Comparison of ENCODE assay signal across 1 cellular context in genomic region chr3:172106989-172107388, GRCh38.
TF ChIP-seq lines count a peak whose summit lies in the region.

No MANE protein-coding gene starts in this region.

TF ChIP-seq in GM12878, 131 proteins besides CTCF, POLR2A, EP300 and RAD21 (continued from another document and continues in another):
- TF ChIP-seq NKRF (conservative IDR thresholded peaks at IDR 0.05) = no peak
- TF ChIP-seq SKIL (IDR thresholded peaks at IDR 0.05; ENCODE audit: low read depth, poor library complexity, severe bottlenecking) = no peak
- peak; percentile 26 for TF ChIP-seq MEF2B (IDR thresholded peaks at IDR 0.05; ENCODE audit: partially characterized antibody, poor library complexity, severe bottlenecking)
- no peak for TF ChIP-seq HDAC6 (IDR thresholded peaks at IDR 0.05; ENCODE audit: unreplicated experiment)
- no peak for TF ChIP-seq ESRRA (IDR thresholded peaks at IDR 0.05; ENCODE audit: low read length)
- no peak for TF ChIP-seq YY1 (IDR thresholded peaks at IDR 0.05; ENCODE audit: low read depth, low read length)
- no peak; the same call in 1 of the 2 replicates for TF ChIP-seq ZBTB40 (IDR thresholded peaks at IDR 0.05; ENCODE audit: borderline replicate concordance)
- TF ChIP-seq PAX5 (IDR thresholded peaks at IDR 0.05; ENCODE audit: borderline replicate concordance, low read depth, low read length) = peak; percentile 88
- TF ChIP-seq ZNF622 (IDR thresholded peaks at IDR 0.05) = no peak
- TF ChIP-seq CUX1 (IDR thresholded peaks at IDR 0.05; ENCODE audit: insufficient replicate concordance, low read depth, low read length) = no peak
- TF ChIP-seq NR2C1 (IDR thresholded peaks at IDR 0.05) = no peak
- no peak for TF ChIP-seq YBX1 (IDR thresholded peaks at IDR 0.05)
- TF ChIP-seq, protein P1, sequence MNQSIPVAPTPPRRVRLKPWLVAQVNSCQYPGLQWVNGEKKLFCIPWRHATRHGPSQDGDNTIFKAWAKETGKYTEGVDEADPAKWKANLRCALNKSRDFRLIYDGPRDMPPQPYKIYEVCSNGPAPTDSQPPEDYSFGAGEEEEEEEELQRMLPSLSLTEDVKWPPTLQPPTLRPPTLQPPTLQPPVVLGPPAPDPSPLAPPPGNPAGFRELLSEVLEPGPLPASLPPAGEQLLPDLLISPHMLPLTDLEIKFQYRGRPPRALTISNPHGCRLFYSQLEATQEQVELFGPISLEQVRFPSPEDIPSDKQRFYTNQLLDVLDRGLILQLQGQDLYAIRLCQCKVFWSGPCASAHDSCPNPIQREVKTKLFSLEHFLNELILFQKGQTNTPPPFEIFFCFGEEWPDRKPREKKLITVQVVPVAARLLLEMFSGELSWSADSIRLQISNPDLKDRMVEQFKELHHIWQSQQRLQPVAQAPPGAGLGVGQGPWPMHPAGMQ (IDR thresholded peaks at IDR 0.05; ENCODE audit: borderline replicate concordance) = peak; percentile 74; the same call in 1 of the 2 replicates
- TF ChIP-seq E2F4 (IDR thresholded peaks at IDR 0.05; ENCODE audit: low read depth, low read length) = no peak
- TF ChIP-seq ZNF274 (IDR thresholded peaks at IDR 0.05; ENCODE audit: insufficient read depth, insufficient read length) = no peak
- no peak for TF ChIP-seq BRCA1 (IDR thresholded peaks at IDR 0.05; ENCODE audit: low read depth, low read length)
- no peak for TF ChIP-seq REST (IDR thresholded peaks at IDR 0.05; ENCODE audit: low read depth, low read length)
- no peak for TF ChIP-seq TAF1 (IDR thresholded peaks at IDR 0.05; ENCODE audit: borderline replicate concordance, low read depth, low read length)
- TF ChIP-seq EED (IDR thresholded peaks at IDR 0.05; ENCODE audit: low read depth) = peak; percentile 61; the same call in 1 of the 2 replicates
- no peak for TF ChIP-seq EGR1 (IDR thresholded peaks at IDR 0.05; ENCODE audit: borderline replicate concordance in 1 of 2, low read depth in 2 of 2, low read length in 2 of 2)
- no peak for TF ChIP-seq E2F8 (IDR thresholded peaks at IDR 0.05; ENCODE audit: low read depth, partially characterized antibody)
- TF ChIP-seq, protein P2, sequence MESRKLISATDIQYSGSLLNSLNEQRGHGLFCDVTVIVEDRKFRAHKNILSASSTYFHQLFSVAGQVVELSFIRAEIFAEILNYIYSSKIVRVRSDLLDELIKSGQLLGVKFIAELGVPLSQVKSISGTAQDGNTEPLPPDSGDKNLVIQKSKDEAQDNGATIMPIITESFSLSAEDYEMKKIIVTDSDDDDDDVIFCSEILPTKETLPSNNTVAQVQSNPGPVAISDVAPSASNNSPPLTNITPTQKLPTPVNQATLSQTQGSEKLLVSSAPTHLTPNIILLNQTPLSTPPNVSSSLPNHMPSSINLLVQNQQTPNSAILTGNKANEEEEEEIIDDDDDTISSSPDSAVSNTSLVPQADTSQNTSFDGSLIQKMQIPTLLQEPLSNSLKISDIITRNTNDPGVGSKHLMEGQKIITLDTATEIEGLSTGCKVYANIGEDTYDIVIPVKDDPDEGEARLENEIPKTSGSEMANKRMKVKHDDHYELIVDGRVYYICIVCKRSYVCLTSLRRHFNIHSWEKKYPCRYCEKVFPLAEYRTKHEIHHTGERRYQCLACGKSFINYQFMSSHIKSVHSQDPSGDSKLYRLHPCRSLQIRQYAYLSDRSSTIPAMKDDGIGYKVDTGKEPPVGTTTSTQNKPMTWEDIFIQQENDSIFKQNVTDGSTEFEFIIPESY (IDR thresholded peaks at IDR 0.05) = no peak
- no peak for TF ChIP-seq RBBP5 (conservative IDR thresholded peaks at IDR 0.05)
- TF ChIP-seq KAT2A (conservative IDR thresholded peaks at IDR 0.05; ENCODE audit: control insufficient read depth, low read depth, low read length) = no peak
- no peak; the same call in 1 of the 2 replicates for TF ChIP-seq BMI1 (IDR thresholded peaks at IDR 0.05; ENCODE audit: borderline replicate concordance)
- TF ChIP-seq STAT1 (conservative IDR thresholded peaks at IDR 0.05) = no peak
- TF ChIP-seq HDAC2 (IDR thresholded peaks at IDR 0.05) = no peak
- peak; percentile 60 to 64; a peak in 3 of 4 replicates for TF ChIP-seq BHLHE40 (IDR thresholded peaks at IDR 0.05; ENCODE audit: borderline replicate concordance in 1 of 2, low read depth in 2 of 2, low read length in 1 of 2)
- TF ChIP-seq CBX3 (IDR thresholded peaks at IDR 0.05; ENCODE audit: borderline replicate concordance, low read depth) = no peak
